Comparison of ENCODE assay signal across 8 cellular contexts in the genomic region with DNA sequence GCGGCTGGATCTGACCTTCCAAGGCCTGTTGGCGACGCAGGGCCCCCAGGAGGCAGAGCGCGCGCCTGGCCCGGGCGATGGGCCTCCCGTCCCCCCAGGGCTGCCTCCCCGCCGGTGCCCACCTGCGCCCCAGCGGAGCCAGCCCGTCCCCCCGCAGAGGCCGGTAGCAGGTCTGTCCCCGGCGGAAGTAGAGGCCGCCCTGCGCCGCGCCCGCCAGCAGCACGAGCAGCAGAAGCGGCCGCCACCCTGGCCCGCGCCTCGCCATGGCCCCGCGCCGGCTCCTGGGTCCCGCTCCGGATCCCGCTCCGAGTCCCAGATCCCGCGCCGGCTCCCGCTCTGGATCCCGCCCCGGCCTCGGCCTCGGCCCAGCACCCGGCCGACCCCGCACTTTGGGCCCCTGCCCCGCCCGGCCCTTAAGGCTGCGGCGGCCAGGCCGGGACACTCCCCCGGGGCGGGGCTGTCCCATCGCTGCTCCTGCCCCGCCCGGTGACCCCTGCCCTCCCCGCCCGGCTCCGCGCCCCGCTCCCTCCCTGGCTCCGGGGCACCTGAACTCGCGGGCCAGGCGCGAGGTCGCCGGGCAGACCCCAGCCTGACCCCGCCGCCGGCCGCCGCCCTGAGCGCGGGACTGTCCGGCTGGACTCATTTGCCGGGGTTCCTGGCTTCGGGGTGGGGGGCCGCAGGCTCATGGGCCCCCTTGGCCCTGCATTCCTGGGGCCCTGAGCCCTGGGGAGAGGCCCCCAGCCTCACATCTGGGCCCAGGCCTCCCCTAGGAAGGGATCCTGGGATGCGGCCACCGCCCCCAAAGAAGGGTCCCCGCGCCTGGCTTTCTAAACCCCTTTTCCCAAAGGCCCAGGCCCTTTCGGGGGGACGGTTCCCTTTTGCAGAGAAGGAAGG. TPM values are rescaled to one million over a fixed set of nuclear protein-coding genes. Genes with fewer than 3 reads are reported as not detected.
DNase-seq lines count a peak whose midpoint lies in the region; ATAC-seq, FAIRE-seq and TF ChIP-seq lines count a peak whose summit lies in the region.

A gene (minus strand): TSS at position 391 of the 894 bp plus-strand sequence. CDS start 126 bp downstream, at position 265.

- intact Hi-C loops in CD8-positive, alpha-beta T cell (cut with DNase I, micrococcal nuclease) = loop anchor here (1.0 to 2.0 kb wide), 3 partner anchors 26 to 35 kb away; a partner anchor contains a TSS
- intact Hi-C loops in K562 (cut with micrococcal nuclease) = no loop called here

- no peaks in the 10 kb centered on the region for H3K27me3 Mint-ChIP-seq in CD8-positive, alpha-beta T cell (ENCODE audit: low read depth)
- H3K27me3 Mint-ChIP-seq in H9 (ENCODE audit: low read depth) = peaks cover 30% of the 10 kb centered on the region

- TF ChIP-seq RAD21 in K562 (CRISPR knock-in tag; conservative IDR thresholded peaks at IDR 0.05 in 1 of 2, IDR thresholded peaks at IDR 0.05 in 1 of 2) = no peak

- H3K9me3 Mint-ChIP-seq in CD8-positive, alpha-beta T cell = no peaks in the 10 kb centered on the region
- H3K9me3 Mint-ChIP-seq in H9 = no peaks in the 10 kb centered on the region

- H3K4me1 ChIP-seq in CD8-positive, alpha-beta T cell (ENCODE audit: insufficient read depth, low read length) = peaks cover 36% of the 10 kb centered on the region
- H3K4me1 ChIP-seq in H9 (ENCODE audit: insufficient read depth, low read length) (peaks cover 7% of the 10 kb centered on the region; the same call in 1 of the 2 replicates), SJSA1 (replicated peaks) (peaks cover 49% of the 10 kb centered on the region), K562 (replicated peaks in 1 of 2; ENCODE audit: control insufficient read depth in 2 of 2, insufficient read depth in 2 of 2, low read length in 2 of 2) (peaks cover 52 to 91% of the 10 kb centered on the region in 2 experiments), iPS DF 6.9 (ENCODE audit: control insufficient read depth, insufficient read depth, low read length) (peaks cover 4% of the 10 kb centered on the region; the same call in 1 of the 2 replicates), skeletal muscle satellite cell (ENCODE audit: control insufficient read depth, insufficient read depth, low read length) (peaks cover 45% of the 10 kb centered on the region)

- H3T11ph ChIP-seq in H9 (ENCODE audit: low read length) = no peak within 1 kb of the TSS

- H4K20me1 ChIP-seq in H9 (ENCODE audit: control insufficient read depth, insufficient read depth, insufficient read length) (no peaks in the 10 kb centered on the region), K562 (replicated peaks; ENCODE audit: control insufficient read depth, insufficient read depth, low read length) (no peaks in the 10 kb centered on the region; the same call in 1 of the 2 replicates)

- no peak within 1 kb of the TSS for H3K4ac ChIP-seq in H9 (ENCODE audit: low read depth, low read length)

- peak within 1 kb of the TSS; percentile 21 for H3K9ac ChIP-seq in H9 (ENCODE audit: extremely low read depth, insufficient read length, low read length)
- H3K9ac ChIP-seq in K562 (ENCODE audit: insufficient read depth in 1 of 2, low read depth in 2 of 2, low read length in 2 of 2) = peak within 1 kb of the TSS; percentile 91 to 99
- peak within 1 kb of the TSS; percentile 95 for H3K9ac ChIP-seq in skeletal muscle satellite cell (ENCODE audit: low read depth, low read length)

- no peak within 1 kb of the TSS for H2BK15ac ChIP-seq in H9 (ENCODE audit: low read depth, low read length)

- no peak within 1 kb of the TSS for H4K8ac ChIP-seq in H9 (replicated peaks; ENCODE audit: insufficient read length, low read depth, low read length)

- peak; percentile 54 for ATAC-seq in CD8-positive, alpha-beta T cell
- ATAC-seq in K562 (peak; percentile 87), GM21786 (IDR thresholded peaks at IDR 0.05; ENCODE audit: unreplicated experiment) (no peak)

- peak in 4 of 7 experiments; percentile 28 to 69 (median 38) for DNase-seq in CD8-positive, alpha-beta T cell
- DNase-seq in H9 = peak; percentile 67
- DNase-seq in SJSA1 (ENCODE audit: low read depth in 1 of 2, low spot score in 2 of 2) = peak in 1 of 2 experiments; percentile 37
- peak; percentile 83 to 96 (median 93) for DNase-seq in K562 (ENCODE audit: extremely low read depth in 1 of 4, low spot score in 3 of 4)
- no peak for DNase-seq in iPS DF 6.9 (ENCODE audit: low read depth, low spot score)
- DNase-seq in COR-L47 (lab: John Stamatoyannopoulos, UW) = no peak

- no peaks in the 10 kb centered on the region for H3K27me3 ChIP-seq in CD8-positive, alpha-beta T cell (ENCODE audit: insufficient read depth, low read length)
- H3K27me3 ChIP-seq in H9 (ENCODE audit: insufficient read depth, low read length) (no peaks in the 10 kb centered on the region), SJSA1 (replicated peaks) (no peaks in the 10 kb centered on the region), K562 (ENCODE audit: control insufficient read depth in 2 of 2, insufficient read depth in 2 of 2, low read length in 2 of 2) (no peaks in the 10 kb centered on the region), iPS DF 6.9 (ENCODE audit: control insufficient read depth, insufficient read depth, low read length) (no peaks in the 10 kb centered on the region), skeletal muscle satellite cell (ENCODE audit: control insufficient read depth, insufficient read depth, low read length) (no peaks in the 10 kb centered on the region)

- H2AFZ ChIP-seq in H9 (ENCODE audit: low read length) = no peak within 1 kb of the TSS
- H2AFZ ChIP-seq in K562 (ENCODE audit: low read depth, low read length) = peak within 1 kb of the TSS; percentile 66

- H2AK5ac ChIP-seq in H9 (ENCODE audit: insufficient read length, low read length) = no peak within 1 kb of the TSS

- FAIRE-seq in K562 (lab: Jason Lieb, UNC) = no peak

- CTCF ChIA-PET in CD8-positive, alpha-beta T cell (lab: Charles Lee) = no interaction called here
- CTCF ChIA-PET in K562 (lab: Yijun Ruan, JAX; ENCODE audit: low intra/inter-chr PET ratio) = no interaction called here

- no peaks in the 10 kb centered on the region for H3K36me3 Mint-ChIP-seq in CD8-positive, alpha-beta T cell
- H3K36me3 Mint-ChIP-seq in H9 (ENCODE audit: insufficient read depth in 1 of 3, low read depth in 3 of 3) = peaks cover 0 to 6% (median 5%) of the 10 kb centered on the region in 3 experiments; a peak in 3 of 7 replicates

- H4K5ac ChIP-seq in H9 (ENCODE audit: insufficient read length, low read depth, low read length) = no peak within 1 kb of the TSS

- H2BK12ac ChIP-seq in H9 (ENCODE audit: insufficient read length, low read depth, low read length) = no peak within 1 kb of the TSS

- no peak for TF ChIP-seq CTCF in CD8-positive, alpha-beta T cell (IDR thresholded peaks at IDR 0.05)
- no peak for TF ChIP-seq CTCF in H9 (conservative IDR thresholded peaks at IDR 0.05)
- no peak for TF ChIP-seq CTCF in K562 (IDR thresholded peaks at IDR 0.05 in 2 of 3, conservative IDR thresholded peaks at IDR 0.05 in 1 of 3; ENCODE audit: insufficient read depth in 2 of 3, low read depth in 1 of 3, low read length in 3 of 3)

- peaks cover 35% of the 10 kb centered on the region for H3K4me1 Mint-ChIP-seq in CD8-positive, alpha-beta T cell (ENCODE audit: low read depth)
- peaks cover 25 to 28% of the 10 kb centered on the region in 2 experiments for H3K4me1 Mint-ChIP-seq in H9

- no peaks in the 10 kb centered on the region for H3K9me3 ChIP-seq in CD8-positive, alpha-beta T cell (ENCODE audit: low read length)
- H3K9me3 ChIP-seq in H9 (ENCODE audit: control insufficient read depth, low read depth, low read length) (no peaks in the 10 kb centered on the region), SJSA1 (replicated peaks) (no peaks in the 10 kb centered on the region), K562 (replicated peaks; ENCODE audit: control insufficient read depth, insufficient read depth, low read depth, low read length) (no peaks in the 10 kb centered on the region), iPS DF 6.9 (ENCODE audit: control insufficient read depth, insufficient read depth, low read length) (no peaks in the 10 kb centered on the region), skeletal muscle satellite cell (replicated peaks; ENCODE audit: low read length) (no peaks in the 10 kb centered on the region)

- H3K14ac ChIP-seq in H9 (ENCODE audit: insufficient read depth, low read length) = peak within 1 kb of the TSS; percentile 82

- WGBS in H9 (ENCODE audit: extremely low coverage, insufficient read length, low lambda C conversion rate) = no CpG with 5 or more reads among the region's 86 CpGs
- 8% methylated on average over 33 of the region's 86 CpGs for WGBS in K562 (ENCODE audit: insufficient coverage, low coverage, missing lambda C conversion rate)
- WGBS in iPS DF 6.9 (ENCODE audit: insufficient coverage, insufficient read length) = no CpG with 5 or more reads among the region's 86 CpGs

- H3K27ac ChIP-seq in CD8-positive, alpha-beta T cell (ENCODE audit: low read depth, low read length) = no peak within 1 kb of the TSS
- H3K27ac ChIP-seq in H9 (ENCODE audit: insufficient read length, low read depth, low read length) = no peak within 1 kb of the TSS
- peak within 1 kb of the TSS; percentile 71 for H3K27ac ChIP-seq in SJSA1
- H3K27ac ChIP-seq in K562 (ENCODE audit: extremely low read depth, low read depth, low read length) = peak within 1 kb of the TSS; percentile 90
- H3K27ac ChIP-seq in iPS DF 6.9 (ENCODE audit: low read length) = no peak within 1 kb of the TSS

- POLR2A ChIA-PET in CD8-positive, alpha-beta T cell (lab: Charles Lee) = no interaction called here
- POLR2A ChIA-PET in K562 (lab: Yijun Ruan, JAX) = interaction anchor here (1.0 kb wide), 1 partner anchor 25 kb away, joined by 3 read pairs; no protein-coding TSS in a partner anchor

- H3K36me3 ChIP-seq in CD8-positive, alpha-beta T cell (ENCODE audit: insufficient read depth, low read length) = no peaks in the 10 kb centered on the region
- H3K36me3 ChIP-seq in SJSA1 (peaks cover 51% of the 10 kb centered on the region), K562 (ENCODE audit: control insufficient read depth, insufficient read depth, low read length) (peaks cover 35% of the 10 kb centered on the region; the same call in 2 of the 3 replicates), iPS DF 6.9 (ENCODE audit: control insufficient read depth, insufficient read depth, low read length) (no peaks in the 10 kb centered on the region), skeletal muscle satellite cell (ENCODE audit: insufficient read depth, low read length) (peaks cover 12% of the 10 kb centered on the region)

- H3K18ac ChIP-seq in H9 (ENCODE audit: insufficient read length, low read depth, low read length) = peak within 1 kb of the TSS; percentile 46

- no peak within 1 kb of the TSS for H4K91ac ChIP-seq in H9 (ENCODE audit: insufficient read length, low read depth, low read length)

- no peaks in the 10 kb centered on the region for H3K79me1 ChIP-seq in H9 (ENCODE audit: insufficient read depth, low read depth, low read length, poor library complexity, severe bottlenecking)

- TF ChIP-seq POLR2A in K562 (conservative IDR thresholded peaks at IDR 0.05) = no peak

- no peak within 1 kb of the TSS for H3K56ac ChIP-seq in H9 (ENCODE audit: insufficient read length, low read depth, low read length)

- H3K4me2 ChIP-seq in H9 (ENCODE audit: insufficient read depth, insufficient read length, low read length) = peak within 1 kb of the TSS; percentile 42
- peak within 1 kb of the TSS; percentile 87 for H3K4me2 ChIP-seq in K562 (ENCODE audit: insufficient read depth, low read length)
- H3K4me2 ChIP-seq in skeletal muscle satellite cell (ENCODE audit: low read length) = peak within 1 kb of the TSS; percentile 100

- H3K79me2 ChIP-seq in H9 (ENCODE audit: insufficient read depth, low read length) (no peaks in the 10 kb centered on the region), K562 (ENCODE audit: control insufficient read depth, insufficient read depth, low read length) (peaks cover 41% of the 10 kb centered on the region)

- H2BK20ac ChIP-seq in H9 (ENCODE audit: low read depth, low read length, poor library complexity, severe bottlenecking) = no peak within 1 kb of the TSS

- in situ Hi-C loops in K562 (cut with MboI) = no loop called here

- H3K4me3 Mint-ChIP-seq in CD8-positive, alpha-beta T cell = peak within 1 kb of the TSS; percentile 72
- H3K4me3 Mint-ChIP-seq in H9 = peak within 1 kb of the TSS; percentile 60 to 76

- H3K23me2 ChIP-seq in H9 (ENCODE audit: insufficient read length, low read depth, low read length, poor library complexity, severe bottlenecking) = peaks cover 3% of the 10 kb centered on the region

- TSS peak; percentile 85 for BruUV-seq in K562 (replicated peaks; lab: Mats Ljungman, UMichigan)

- H3K23ac ChIP-seq in H9 (ENCODE audit: insufficient read length, low read depth, low read length) = no peak within 1 kb of the TSS

- H3K27ac Mint-ChIP-seq in CD8-positive, alpha-beta T cell = no peak within 1 kb of the TSS
- H3K27ac Mint-ChIP-seq in H9 = no peak within 1 kb of the TSS

- no peak within 1 kb of the TSS for H2BK120ac ChIP-seq in H9 (ENCODE audit: low read depth, low read length, poor library complexity, severe bottlenecking)

- H3K4me3 ChIP-seq in CD8-positive, alpha-beta T cell (ENCODE audit: low read depth, low read length) = peak within 1 kb of the TSS; percentile 48
- H3K4me3 ChIP-seq in SJSA1 (peak within 1 kb of the TSS; percentile 78), K562 (peak within 1 kb of the TSS; percentile 66), iPS DF 6.9 (ENCODE audit: low read length) (peak within 1 kb of the TSS; percentile 36; the same call in 1 of the 2 replicates), skeletal muscle satellite cell (ENCODE audit: low read length) (peak within 1 kb of the TSS; percentile 90)

- no peak for TF ChIP-seq EP300 in K562 (IDR thresholded peaks at IDR 0.05; ENCODE audit: low read length)

- peaks cover 6% of the 10 kb centered on the region for H3K9me1 ChIP-seq in K562 (ENCODE audit: control insufficient read depth, insufficient read depth, low read length)

- no peak within 1 kb of the TSS for H2BK5ac ChIP-seq in H9 (ENCODE audit: insufficient read length, low read length)

RNA-seq across cellular contexts. Expression of the gene that starts here (rescaled TPM):
- total RNA-seq in CD8-positive, alpha-beta T cell = 1 to 10 TPM; 5.1 to 7.0 TPM
- 35.7 and 37.6 TPM in 2 replicates for total RNA-seq in H9 (2021)
- 140 and 168 TPM in 2 replicates for total RNA-seq in SJSA1 (2014; rRNA removed; shearing (Covaris generic))
- 52.6 and 123 TPM in 2 replicates for total RNA-seq in K562 (2011; cell fraction: chromatin; rRNA removed; ENCODE audit: low replicate concordance)
- total RNA-seq in K562 (2011; cell fraction: nucleolus; rRNA removed) = 146 and 149 TPM in 2 replicates
- 120 and 126 TPM in 2 replicates for total RNA-seq in K562 (2011; cell fraction: nucleoplasm; rRNA removed)
- 73.2 and 83.8 TPM in 2 replicates for total RNA-seq in K562 (2014; rRNA removed)
- 62.6 and 63.8 TPM in 2 replicates for total RNA-seq in K562 (2014; rRNA removed; fragmentation: Illumina TruSeq; extraction: Trizol)
- total RNA-seq in K562 (2015; rRNA removed; fragmentation: Illumina TruSeq; extraction: Trizol) = 82.8 and 82.9 TPM in 2 replicates
- 84.7 and 97.7 TPM in 2 replicates for total RNA-seq in K562 (2021)
- 83.8 and 93.1 TPM in 2 replicates for polyA plus RNA-seq in K562 (2011; rRNA removed)
- polyA plus RNA-seq in K562 (2011; cell fraction: cytosol; rRNA removed) = 81.2 and 107 TPM in 2 replicates
- polyA plus RNA-seq in K562 (2011; cell fraction: nucleus; rRNA removed) = 54.7 and 64.6 TPM in 2 replicates
- 79.3 and 95.2 TPM in 2 replicates for polyA plus RNA-seq in K562 (2012)
- 123 and 143 TPM in 2 replicates for polyA plus RNA-seq in K562 (2014; fragmentation: Illumina TruSeq; extraction: Trizol)
- 1 to 10 TPM; 1.6 to 5.3 TPM for polyA plus RNA-seq in K562 (2014; fragmentation: Nextera tagmentation; extraction: Ambion mirVana)
- polyA plus RNA-seq in K562 (2014; rRNA removed) = 96.2 and 107 TPM in 2 replicates
- polyA minus RNA-seq in K562 (2011; rRNA and poly(A)+ RNA removed) = 59.9 and 68.2 TPM in 2 replicates
- 34.4 and 34.8 TPM in 2 replicates for polyA minus RNA-seq in K562 (2011; cell fraction: cytosol; rRNA and poly(A)+ RNA removed)
- 24.1 and 25.5 TPM in 2 replicates for polyA minus RNA-seq in K562 (2011; cell fraction: nucleus; rRNA and poly(A)+ RNA removed)
- 55.5 and 62.7 TPM in 2 replicates for total RNA-seq in skeletal muscle satellite cell (2012; rRNA removed)

Comparison
In these comparisons a context has a peak if more than half of its experiments do, and no peak if none do; other contexts are left out.
1. DNase-seq: peak in CD8-positive, alpha-beta T cell (4 of 7), H9 (single experiment) and K562 (4 of 4); none in iPS DF 6.9 (single experiment) and COR-L47 (single experiment).
2. H3K27ac ChIP-seq: peak in SJSA1 (single experiment) and K562 (single experiment); none in CD8-positive, alpha-beta T cell (single experiment), H9 (single experiment) and iPS DF 6.9 (single experiment).
3. H3K4me3 ChIP-seq: peak in every context shown above with its lines; median percentile 90 in skeletal muscle satellite cell; 78 in SJSA1; 66 in K562; 48 in CD8-positive, alpha-beta T cell; 36 in iPS DF 6.9.
4. H3K4me2 ChIP-seq: peak in every context shown above with its lines; median percentile 100 in skeletal muscle satellite cell; 87 in K562; 42 in H9.
5. H3K9ac ChIP-seq: peak in every context shown above with its lines; median percentile 95 in K562; 95 in skeletal muscle satellite cell; 21 in H9.